In genomic region chr20:45919536-45919933, GRCh38 we compare ENCODE assay signal across 11 cellular contexts. TPM values are rescaled to one million over a fixed set of nuclear protein-coding genes. Genes with fewer than 3 reads are reported as not detected.
DNase-seq lines count a peak whose midpoint lies in the region; ATAC-seq and TF ChIP-seq lines count a peak whose summit lies in the region.
"Had no signal": no experiment of that assay in that cellular context is flagged by ENCODE, and none has a peak within 500 bp of the region (broad histone marks: within the 10 kb centered on the region; RNA-seq: fewer than 3 reads in every experiment).

No MANE protein-coding gene starts in this region.

- ATAC-seq in heart right ventricle: peak; percentile 69 to 83 (median 78)
- ATAC-seq in GM19467 (IDR thresholded peaks at IDR 0.05; ENCODE audit: unreplicated experiment): no peak
- ATAC-seq: HCT116 had no signal

- no peak for TF ChIP-seq CTCF in heart right ventricle (IDR thresholded peaks at IDR 0.05)

- no peak overlapping the region for H3K4me3 ChIP-seq in heart right ventricle

- no peaks in the 10 kb centered on the region for H3K36me3 ChIP-seq in heart right ventricle

- DNase-seq in EH (ENCODE audit: low read depth): peak; percentile 67
- DNase-seq in astrocyte of the hippocampus (ENCODE audit: low read depth, low spot score): peak; percentile 78
- DNase-seq in heart right ventricle: peak; percentile 74 to 90
- peak; percentile 63 for DNase-seq in pulmonary artery endothelial cell (ENCODE audit: low read depth, low spot score)
- no peak for DNase-seq in activated gamma-delta T cell (lab: John Stamatoyannopoulos, UW)
- DNase-seq in NCI-H524 (lab: John Stamatoyannopoulos, UW): no peak
- no peak for DNase-seq in T-helper 9 cell
- DNase-seq: activated T-cell treated with anti-CD3 and anti-CD28 coated beads, Interleukin-2, amount 50 U/mL, for 1 hour; GDM1 had no signal

- 36 to 48% methylated on average over 4 of the region's 4 CpGs for WGBS in heart right ventricle, 2 donors

- H3K4me1 ChIP-seq in heart right ventricle: peaks cover 5 to 84% (median 60%) of the 10 kb centered on the region in 9 donors

- H3K27me3 ChIP-seq in heart right ventricle: no peaks in the 10 kb centered on the region

- H3K27ac ChIP-seq in heart right ventricle: peak overlapping the region; percentile 54 to 86 (median 79)

- no peaks in the 10 kb centered on the region for H3K9me3 ChIP-seq in heart right ventricle

- intact Hi-C loops in heart right ventricle (cut with DNase I): no loop called here

RNA-seq across cellular contexts. Expression of gene PLTP, which starts 7.6 kb away (rescaled TPM):
- total RNA-seq in heart right ventricle: 100 to 1,000 TPM in 2 of 10 donors, 10 to 100 TPM in 8; 10.7 to 230 (median 32.7) TPM
- 10 to 100 TPM; 39.2 to 55.8 TPM for polyA plus RNA-seq in heart right ventricle
- total RNA-seq in pulmonary artery endothelial cell: 14.9 and 19.7 TPM in 2 replicates

RNA-seq across cellular contexts. Expression of gene PCIF1, which starts 14.9 kb away (rescaled TPM):
- 10 to 100 TPM; 23.6 to 33.1 (median 27.4) TPM for total RNA-seq in heart right ventricle
- polyA plus RNA-seq in heart right ventricle: 10 to 100 TPM; 20.8 to 28.8 TPM
- 8.8 and 9.3 TPM in 2 replicates for total RNA-seq in pulmonary artery endothelial cell

RNA-seq across cellular contexts. Expression of gene CTSA, which starts 28.4 kb away (rescaled TPM):
- total RNA-seq in heart right ventricle (100 to 1,000 TPM in 8 of 10 donors, 10 to 100 TPM in 2; 75.1 to 173 (median 112) TPM), pulmonary artery endothelial cell (40.2 and 48.9 TPM in 2 replicates)
- polyA plus RNA-seq in heart right ventricle: 10 to 100 TPM; 77.4 to 98.7 TPM

RNA-seq across cellular contexts. Expression of gene NEURL2, which starts 28.5 kb away (rescaled TPM):
- 10 to 100 TPM in 1 of 10 donors, 1 to 10 TPM in 9; 6.2 to 11.1 (median 8.3) TPM for total RNA-seq in heart right ventricle
- 1 to 10 TPM; 3.3 to 7.2 TPM for polyA plus RNA-seq in heart right ventricle
- 2.2 and 2.7 TPM in 2 replicates for total RNA-seq in pulmonary artery endothelial cell

RNA-seq across cellular contexts. Expression of gene SPATA25, which starts 32.1 kb away (rescaled TPM):
- total RNA-seq in heart right ventricle: 1 to 10 TPM; 1.0 to 3.1 (median 2.0) TPM
- polyA plus RNA-seq in heart right ventricle: 1 to 10 TPM in 1 of 2 donors, under 1 TPM in 1; 0.65 to 4.3 TPM
- 0.53 and 0.59 TPM in 2 replicates for total RNA-seq in pulmonary artery endothelial cell

Comparison
In these comparisons a context has a peak if more than half of its experiments do, and no peak if none do; other contexts are left out.
1. DNase-seq: peak in EH (single experiment), astrocyte of the hippocampus (single experiment), heart right ventricle (2 of 2) and pulmonary artery endothelial cell (single experiment); none in activated gamma-delta T cell (single experiment), NCI-H524 (0 of 2) and T-helper 9 cell (single experiment).